In the genomic region with DNA sequence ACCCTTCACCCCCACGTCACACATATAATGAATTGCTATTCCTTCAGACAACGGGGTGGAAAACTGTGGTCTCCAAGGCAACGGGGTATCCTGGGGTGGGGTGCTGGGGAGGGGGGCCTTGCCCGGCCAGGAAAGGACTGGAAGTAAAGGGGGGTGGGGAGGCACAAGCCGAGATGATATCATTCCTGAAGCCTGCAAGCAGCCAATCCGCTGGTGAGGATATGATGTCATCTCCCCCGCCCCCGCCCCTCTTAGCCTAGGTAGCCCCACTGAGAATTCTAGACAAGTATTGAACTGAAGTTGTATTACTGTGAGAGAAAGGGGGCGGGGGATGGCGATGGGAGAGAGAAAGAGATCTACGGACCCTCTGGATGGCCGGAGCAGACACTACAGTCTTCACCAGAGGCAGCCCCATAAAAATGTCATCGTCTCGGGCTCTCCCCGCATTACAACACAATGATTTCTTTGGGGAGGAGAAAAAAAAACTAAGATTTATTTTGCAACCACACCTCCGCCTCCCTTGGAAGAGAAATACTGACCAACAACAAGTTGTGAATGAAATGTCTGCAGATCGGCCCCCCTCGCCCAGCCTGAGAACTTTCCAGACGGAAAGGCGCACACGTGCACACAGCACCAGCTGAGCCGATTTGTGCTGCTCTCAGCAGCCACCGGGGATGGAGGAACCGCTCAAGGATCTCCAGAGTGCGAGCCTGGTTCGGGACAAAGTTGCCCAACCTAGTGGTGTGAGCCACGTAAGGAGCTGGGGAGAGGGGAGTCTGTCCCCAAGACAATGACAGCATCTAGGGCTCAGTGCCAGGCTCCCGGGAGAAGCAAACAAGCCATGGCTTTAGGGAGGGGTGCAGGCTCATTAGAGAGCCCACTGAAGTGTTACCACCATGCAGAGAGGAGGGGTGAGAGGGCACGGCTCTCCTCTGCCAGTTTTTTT, we compare ENCODE assay signal across 12 cellular contexts.
A peak's percentile ranks its signal among the peaks of the same experiment; 100 is the strongest.
DNase-seq lines count a peak whose midpoint lies in the region; ATAC-seq and TF ChIP-seq lines count a peak whose summit lies in the region.
"Had no signal": no experiment of that assay in that cellular context is flagged by ENCODE, and none has a peak within 500 bp of the region (broad histone marks: within the 10 kb centered on the region; RNA-seq: fewer than 3 reads in every experiment).

No MANE protein-coding gene starts in this region.

- no peak overlapping the region for H2AFZ ChIP-seq in neural cell (ENCODE audit: low read depth, low read length)
- H2AFZ ChIP-seq: parathyroid adenoma had no signal

- H3K4me1 Mint-ChIP-seq in glutamatergic neuron (ENCODE audit: low read depth, unreplicated experiment) = peaks cover 8% of the 10 kb centered on the region

- WGBS in lower leg skin, 2 donors = 70 to 81% methylated on average over 29 of the region's 29 CpGs

- no peaks in the 10 kb centered on the region for H3K9me3 ChIP-seq in neural cell (ENCODE audit: low read length)
- H3K9me3 ChIP-seq: A549 had no signal

- no peaks in the 10 kb centered on the region for H3F3A ChIP-seq in neural cell (ENCODE audit: insufficient read depth, low read length, poor library complexity, severe bottlenecking)

- no peak for TF ChIP-seq POLR2A in lower leg skin (IDR thresholded peaks at IDR 0.05)

- H3K4me2 ChIP-seq in neural cell (ENCODE audit: low read length) = no peak overlapping the region
- H3K4me2 ChIP-seq: A549 had no signal

- no peak overlapping the region for H3K9ac ChIP-seq in neural cell (ENCODE audit: low read length)
- H3K9ac ChIP-seq: parathyroid adenoma had no signal

- H3K27me3 ChIP-seq in neural cell (ENCODE audit: insufficient read depth, low read depth, low read length) = no peaks in the 10 kb centered on the region

- no peaks in the 10 kb centered on the region for H3K27me3 Mint-ChIP-seq in glutamatergic neuron (ENCODE audit: unreplicated experiment)

- H3K4me3 Mint-ChIP-seq in glutamatergic neuron (ENCODE audit: unreplicated experiment) = peak overlapping the region; percentile 56

- no peak for TF ChIP-seq EP300 in neural cell (conservative IDR thresholded peaks at IDR 0.05; ENCODE audit: poor library complexity, severe bottlenecking)

- H3K9me2 ChIP-seq in neural cell (ENCODE audit: insufficient read depth, low read length) = no peaks in the 10 kb centered on the region

- no peaks in the 10 kb centered on the region for H3K9me3 Mint-ChIP-seq in glutamatergic neuron (ENCODE audit: unreplicated experiment)

- intact Hi-C loops in Right ventricle myocardium inferior (cut with DNase I) (no loop called here), cardiac septum (cut with DNase I) (loop anchor here (2.0 to 5.0 kb wide), 2 partner anchors 46 to 150 kb away; no protein-coding TSS in a partner anchor), lower leg skin (cut with DNase I; ENCODE audit: low total_unique reads) (no loop called here)

- H3K27ac Mint-ChIP-seq in glutamatergic neuron (ENCODE audit: unreplicated experiment) = peak overlapping the region; percentile 35

- no peak for TF ChIP-seq CTCF in glutamatergic neuron (IDR thresholded peaks at IDR 0.05; ENCODE audit: partially characterized antibody, unreplicated experiment)
- no peak for TF ChIP-seq CTCF in neural cell (IDR thresholded peaks at IDR 0.05; ENCODE audit: poor library complexity, severe bottlenecking)
- no peak for TF ChIP-seq CTCF in lower leg skin (IDR thresholded peaks at IDR 0.05)

- H3K36me3 ChIP-seq in neural cell (ENCODE audit: insufficient read depth, low read length) = no peaks in the 10 kb centered on the region

- no peak overlapping the region for H3K4me3 ChIP-seq in neural cell (ENCODE audit: low read length)
- no peak overlapping the region for H3K4me3 ChIP-seq in lower leg skin (ENCODE audit: low read depth, poor library complexity, severe bottlenecking)
- H3K4me3 ChIP-seq: A549 had no signal

- no peaks in the 10 kb centered on the region for H3K79me2 ChIP-seq in neural cell (replicated peaks; ENCODE audit: insufficient read depth, low read length)
- H3K79me2 ChIP-seq: parathyroid adenoma had no signal

- no peaks in the 10 kb centered on the region for H4K20me1 ChIP-seq in neural cell (ENCODE audit: insufficient read depth)

- no peak for TF ChIP-seq RAD21 in neural cell (conservative IDR thresholded peaks at IDR 0.05)

- peak overlapping the region; percentile 53 for H3K27ac ChIP-seq in neural cell (ENCODE audit: low read length)
- H3K27ac ChIP-seq: parathyroid adenoma had no signal

- no peaks in the 10 kb centered on the region for H3K36me3 Mint-ChIP-seq in glutamatergic neuron (ENCODE audit: unreplicated experiment)

- ATAC-seq in Right ventricle myocardium inferior = peak; percentile 78
- ATAC-seq in GM19023 (IDR thresholded peaks at IDR 0.05; ENCODE audit: unreplicated experiment) = no peak
- ATAC-seq in HG03442 (IDR thresholded peaks at IDR 0.05; ENCODE audit: unreplicated experiment) = no peak
- ATAC-seq: A549, PC-3 had no signal

- DNase-seq in Right ventricle myocardium inferior (ENCODE audit: missing footprints) (peak; percentile 74), cardiac septum (ENCODE audit: low spot score) (no peak), glutamatergic neuron (peak; percentile 24), COLO668 (lab: John Stamatoyannopoulos, UW; ENCODE audit: unreplicated experiment) (no peak), lower leg skin (ENCODE audit: low spot score in 2 of 2) (no peak)
- DNase-seq: cortex of kidney, PC-3 had no signal

TF ChIP-seq in neural cell, 6 proteins besides CTCF, POLR2A, EP300 and RAD21:
- TF ChIP-seq, protein P1, sequence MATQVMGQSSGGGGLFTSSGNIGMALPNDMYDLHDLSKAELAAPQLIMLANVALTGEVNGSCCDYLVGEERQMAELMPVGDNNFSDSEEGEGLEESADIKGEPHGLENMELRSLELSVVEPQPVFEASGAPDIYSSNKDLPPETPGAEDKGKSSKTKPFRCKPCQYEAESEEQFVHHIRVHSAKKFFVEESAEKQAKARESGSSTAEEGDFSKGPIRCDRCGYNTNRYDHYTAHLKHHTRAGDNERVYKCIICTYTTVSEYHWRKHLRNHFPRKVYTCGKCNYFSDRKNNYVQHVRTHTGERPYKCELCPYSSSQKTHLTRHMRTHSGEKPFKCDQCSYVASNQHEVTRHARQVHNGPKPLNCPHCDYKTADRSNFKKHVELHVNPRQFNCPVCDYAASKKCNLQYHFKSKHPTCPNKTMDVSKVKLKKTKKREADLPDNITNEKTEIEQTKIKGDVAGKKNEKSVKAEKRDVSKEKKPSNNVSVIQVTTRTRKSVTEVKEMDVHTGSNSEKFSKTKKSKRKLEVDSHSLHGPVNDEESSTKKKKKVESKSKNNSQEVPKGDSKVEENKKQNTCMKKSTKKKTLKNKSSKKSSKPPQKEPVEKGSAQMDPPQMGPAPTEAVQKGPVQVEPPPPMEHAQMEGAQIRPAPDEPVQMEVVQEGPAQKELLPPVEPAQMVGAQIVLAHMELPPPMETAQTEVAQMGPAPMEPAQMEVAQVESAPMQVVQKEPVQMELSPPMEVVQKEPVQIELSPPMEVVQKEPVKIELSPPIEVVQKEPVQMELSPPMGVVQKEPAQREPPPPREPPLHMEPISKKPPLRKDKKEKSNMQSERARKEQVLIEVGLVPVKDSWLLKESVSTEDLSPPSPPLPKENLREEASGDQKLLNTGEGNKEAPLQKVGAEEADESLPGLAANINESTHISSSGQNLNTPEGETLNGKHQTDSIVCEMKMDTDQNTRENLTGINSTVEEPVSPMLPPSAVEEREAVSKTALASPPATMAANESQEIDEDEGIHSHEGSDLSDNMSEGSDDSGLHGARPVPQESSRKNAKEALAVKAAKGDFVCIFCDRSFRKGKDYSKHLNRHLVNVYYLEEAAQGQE (IDR thresholded peaks at IDR 0.05; ENCODE audit: borderline replicate concordance) = no peak
- TF ChIP-seq EZH2 (IDR thresholded peaks at IDR 0.05; ENCODE audit: borderline replicate concordance, insufficient read depth, low read length, poor library complexity, severe bottlenecking) (no peak), SMC3 (conservative IDR thresholded peaks at IDR 0.05; ENCODE audit: poor library complexity) (no peak), POLR2AphosphoS5 (IDR thresholded peaks at IDR 0.05) (no peak)

Comparison
In these comparisons a context has a peak if more than half of its experiments do, and no peak if none do; other contexts are left out.
1. DNase-seq: peak in Right ventricle myocardium inferior (single experiment) and glutamatergic neuron (single experiment); none in cardiac septum (single experiment), COLO668 (single experiment) and lower leg skin (0 of 2).